7 cellular contexts compared by ENCODE assay signal in genomic region chr21:46286668-46286982, GRCh38. TPM values are rescaled to one million over a fixed set of nuclear protein-coding genes. Genes with fewer than 3 reads are reported as not detected.
DNase-seq lines count a peak whose midpoint lies in the region; ATAC-seq, FAIRE-seq and TF ChIP-seq lines count a peak whose summit lies in the region.

No MANE protein-coding gene starts in this region.

- H3K4me3 ChIP-seq in NT2/D1 (ENCODE audit: insufficient read length, low read depth) (peak overlapping the region; percentile 95), endothelial cell of umbilical vein (replicated peaks in 1 of 3; ENCODE audit: insufficient read depth in 1 of 3, low read depth in 1 of 3, low read length in 3 of 3) (peak overlapping the region; percentile 53 to 90 (median 86)), pancreas (peak overlapping the region; percentile 86 to 97 (median 94))

- WGBS in pancreas, 2 donors: 1% methylated on average over 12 of the region's 12 CpGs

- H3K9me3 ChIP-seq in NT2/D1 (ENCODE audit: insufficient read depth, low read length) (peaks cover 4% of the 10 kb centered on the region; the same call in 1 of the 2 replicates), endothelial cell of umbilical vein (replicated peaks; ENCODE audit: control insufficient read depth, insufficient read depth, low read length) (no peaks in the 10 kb centered on the region), pancreas (no peaks in the 10 kb centered on the region)

- H3K4me2 ChIP-seq in endothelial cell of umbilical vein (ENCODE audit: insufficient read depth, low read length): peak overlapping the region; percentile 100

- dilution Hi-C loops in endothelial cell of umbilical vein (cut with MboI; ENCODE audit: extremely low pct_ligation_motif_present, low sequenced_read_pairs): no loop called here

- peak; percentile 44 for FAIRE-seq in GM19239 (lab: Jason Lieb, UNC)
- no peak for FAIRE-seq in endothelial cell of umbilical vein (lab: Jason Lieb, UNC)
- FAIRE-seq in pancreas (lab: Jason Lieb, UNC): no peak

- H3K27me3 ChIP-seq in NT2/D1 (ENCODE audit: insufficient read depth, insufficient read length) (no peaks in the 10 kb centered on the region), endothelial cell of umbilical vein (ENCODE audit: control insufficient read depth in 2 of 2, insufficient read depth in 2 of 2, low read length in 2 of 2) (no peaks in the 10 kb centered on the region), pancreas (no peaks in the 10 kb centered on the region)

- POLR2A ChIA-PET in endothelial cell of umbilical vein (lab: Charles Lee): no interaction called here

- BruUV-seq in endothelial cell of umbilical vein (replicated peaks; lab: Mats Ljungman, UMichigan): no TSS peak

- H3K9ac ChIP-seq in NT2/D1 (ENCODE audit: insufficient read length, low read depth): peak overlapping the region; percentile 100
- peak overlapping the region; percentile 96 for H3K9ac ChIP-seq in endothelial cell of umbilical vein (replicated peaks; ENCODE audit: extremely low read depth, insufficient read depth, low read length)

- H3K9me1 ChIP-seq in endothelial cell of umbilical vein (replicated peaks; ENCODE audit: control insufficient read depth, extremely low read depth, insufficient read depth, low read length): no peaks in the 10 kb centered on the region

- no peak for DNase-seq in GM19239 (ENCODE audit: insufficient read length, low spot score)
- no peak for DNase-seq in NT2/D1 (ENCODE audit: low read depth, low spot score)
- DNase-seq in endothelial cell of umbilical vein (ENCODE audit: low read depth, low spot score): peak; percentile 73
- no peak for DNase-seq in pancreas

- peaks cover 40% of the 10 kb centered on the region for H3K79me2 ChIP-seq in endothelial cell of umbilical vein (ENCODE audit: control insufficient read depth, insufficient read depth, low read length)

- ATAC-seq in pancreas (peak in 1 of 4 donors; percentile 1), GM18907 (IDR thresholded peaks at IDR 0.05; ENCODE audit: unreplicated experiment) (no peak), GM18502 (IDR thresholded peaks at IDR 0.05; ENCODE audit: poor library complexity, unreplicated experiment) (no peak), HG03521 (IDR thresholded peaks at IDR 0.05; ENCODE audit: unreplicated experiment) (no peak)

- H2AFZ ChIP-seq in endothelial cell of umbilical vein (ENCODE audit: low read depth, low read length): peak overlapping the region; percentile 72

- TF ChIP-seq POLR2A in endothelial cell of umbilical vein (IDR thresholded peaks at IDR 0.05; ENCODE audit: low read depth, low read length): no peak

- intact Hi-C loops in endothelial cell of umbilical vein (cut with micrococcal nuclease) (loop anchor here (1.0 kb wide), 3 partner anchors 11 to 142 kb away; partner anchors contain the start of gene C21orf58), pancreas (cut with DNase I) (no loop called here)

- H3K4me1 ChIP-seq in NT2/D1 (ENCODE audit: insufficient read depth, insufficient read length) (peaks cover 5% of the 10 kb centered on the region), endothelial cell of umbilical vein (ENCODE audit: control insufficient read depth, extremely low read depth, insufficient read depth, low read length) (peaks cover 33% of the 10 kb centered on the region), pancreas (peaks cover 8 to 40% (median 9%) of the 10 kb centered on the region in 3 donors)

- no peaks in the 10 kb centered on the region for H4K20me1 ChIP-seq in endothelial cell of umbilical vein (replicated peaks; ENCODE audit: control insufficient read depth, extremely low read depth, insufficient read depth, low read length)

- H3K36me3 ChIP-seq in NT2/D1 (ENCODE audit: insufficient read depth, insufficient read length, low read length) (peaks cover 55% of the 10 kb centered on the region), endothelial cell of umbilical vein (ENCODE audit: control insufficient read depth in 2 of 2, extremely low read depth in 1 of 2, insufficient read depth in 2 of 2, low read length in 2 of 2) (peaks cover 0 to 3% of the 10 kb centered on the region in 2 experiments), pancreas (peaks cover 0 to 7% (median 0%) of the 10 kb centered on the region in 3 donors)

- no peak for TF ChIP-seq CTCF in endothelial cell of umbilical vein (IDR thresholded peaks at IDR 0.05; ENCODE audit: extremely low read depth in 1 of 2, insufficient read depth in 1 of 2, low read depth in 1 of 2, low read length in 2 of 2)
- TF ChIP-seq CTCF in pancreas (IDR thresholded peaks at IDR 0.05): no peak

- H3K27ac ChIP-seq in endothelial cell of umbilical vein (ENCODE audit: insufficient read depth, low read depth, low read length) (peak overlapping the region; percentile 69), pancreas (peak overlapping the region; percentile 90 to 94 (median 93))

- CTCF ChIA-PET in endothelial cell of umbilical vein (lab: Charles Lee): interaction anchor here (1.1 kb wide), 1 partner anchor 36 kb away, joined by 6 read pairs; the partner anchor contains the start of gene C21orf58

TF ChIP-seq in endothelial cell of umbilical vein, 7 proteins besides CTCF, POLR2A, EP300 and RAD21:
- TF ChIP-seq JUN (IDR thresholded peaks at IDR 0.05; ENCODE audit: borderline replicate concordance, insufficient read depth, insufficient read length, low read depth): no peak

RNA-seq across cellular contexts. Expression of gene YBEY, which starts 0.5 kb away (rescaled TPM):
- total RNA-seq in endothelial cell of umbilical vein: 6.1 and 10.5 TPM in 2 replicates
- polyA plus RNA-seq in endothelial cell of umbilical vein: 12.4 and 15.3 TPM in 2 replicates
- 16.5 and 16.8 TPM in 2 replicates for polyA plus RNA-seq in endothelial cell of umbilical vein (2011; cell fraction: cytosol; rRNA removed)
- 7.9 and 12.4 TPM in 2 replicates for polyA plus RNA-seq in endothelial cell of umbilical vein (2011; cell fraction: nucleus; rRNA removed)
- 14.5 and 15.6 TPM in 2 replicates for polyA plus RNA-seq in endothelial cell of umbilical vein (2012)
- 3.4 and 5.9 TPM in 2 replicates for polyA minus RNA-seq in endothelial cell of umbilical vein
- polyA minus RNA-seq in endothelial cell of umbilical vein (2011; cell fraction: cytosol; rRNA and poly(A)+ RNA removed): 6.9 TPM
- 3.9 and 5.0 TPM in 2 replicates for polyA minus RNA-seq in endothelial cell of umbilical vein (2011; cell fraction: nucleus; rRNA and poly(A)+ RNA removed)
- 10 to 100 TPM in 1 of 6 donors, 1 to 10 TPM in 5; 4.4 to 11.9 (median 6.7) TPM for total RNA-seq in pancreas
- 10 to 100 TPM in 1 of 2 donors, 1 to 10 TPM in 1; 9.8 to 15.3 TPM for polyA plus RNA-seq in pancreas

RNA-seq across cellular contexts. Expression of gene MCM3AP, which starts 1.2 kb away (rescaled TPM):
- total RNA-seq in endothelial cell of umbilical vein: 106 and 115 TPM in 2 replicates
- polyA plus RNA-seq in endothelial cell of umbilical vein: 35.4 and 37.9 TPM in 2 replicates
- 32.3 and 32.9 TPM in 2 replicates for polyA plus RNA-seq in endothelial cell of umbilical vein (2011; cell fraction: cytosol; rRNA removed)
- polyA plus RNA-seq in endothelial cell of umbilical vein (2011; cell fraction: nucleus; rRNA removed): 175 and 178 TPM in 2 replicates
- polyA plus RNA-seq in endothelial cell of umbilical vein (2012): 58.8 and 60.0 TPM in 2 replicates
- polyA minus RNA-seq in endothelial cell of umbilical vein: 64.6 and 78.3 TPM in 2 replicates
- polyA minus RNA-seq in endothelial cell of umbilical vein (2011; cell fraction: cytosol; rRNA and poly(A)+ RNA removed): 54.2 TPM
- polyA minus RNA-seq in endothelial cell of umbilical vein (2011; cell fraction: nucleus; rRNA and poly(A)+ RNA removed): 117 and 125 TPM in 2 replicates
- total RNA-seq in pancreas: 10 to 100 TPM; 30.6 to 58.7 (median 35.9) TPM
- polyA plus RNA-seq in pancreas: 10 to 100 TPM; 47.9 to 59.4 TPM

RNA-seq across cellular contexts. Expression of gene C21orf58, which starts 37.0 kb away (rescaled TPM):
- total RNA-seq in endothelial cell of umbilical vein: 19.3 and 24.3 TPM in 2 replicates
- polyA plus RNA-seq in endothelial cell of umbilical vein: 6.0 and 7.4 TPM in 2 replicates
- 4.5 and 5.7 TPM in 2 replicates for polyA plus RNA-seq in endothelial cell of umbilical vein (2011; cell fraction: cytosol; rRNA removed)
- 33.4 and 39.1 TPM in 2 replicates for polyA plus RNA-seq in endothelial cell of umbilical vein (2011; cell fraction: nucleus; rRNA removed)
- 2.1 and 3.8 TPM in 2 replicates for polyA plus RNA-seq in endothelial cell of umbilical vein (2012)
- polyA minus RNA-seq in endothelial cell of umbilical vein: 7.3 and 8.3 TPM in 2 replicates
- 16.8 TPM for polyA minus RNA-seq in endothelial cell of umbilical vein (2011; cell fraction: cytosol; rRNA and poly(A)+ RNA removed)
- 14.3 and 20.3 TPM in 2 replicates for polyA minus RNA-seq in endothelial cell of umbilical vein (2011; cell fraction: nucleus; rRNA and poly(A)+ RNA removed)
- total RNA-seq in pancreas: 1 to 10 TPM in 4 of 6 donors, under 1 TPM in 2; 0.88 to 2.8 (median 1.9) TPM
- 10 to 100 TPM in 1 of 2 donors, 1 to 10 TPM in 1; 8.8 to 13.1 TPM for polyA plus RNA-seq in pancreas

RNA-seq across cellular contexts. Expression of gene PCNT, which starts 37.3 kb away (rescaled TPM):
- 38.5 and 49.5 TPM in 2 replicates for total RNA-seq in endothelial cell of umbilical vein
- 9.5 and 9.6 TPM in 2 replicates for polyA plus RNA-seq in endothelial cell of umbilical vein
- 11.7 and 13.9 TPM in 2 replicates for polyA plus RNA-seq in endothelial cell of umbilical vein (2011; cell fraction: cytosol; rRNA removed)
- polyA plus RNA-seq in endothelial cell of umbilical vein (2011; cell fraction: nucleus; rRNA removed): 71.0 and 95.6 TPM in 2 replicates
- 13.5 and 18.4 TPM in 2 replicates for polyA plus RNA-seq in endothelial cell of umbilical vein (2012)
- 44.0 and 55.1 TPM in 2 replicates for polyA minus RNA-seq in endothelial cell of umbilical vein
- 16.3 TPM for polyA minus RNA-seq in endothelial cell of umbilical vein (2011; cell fraction: cytosol; rRNA and poly(A)+ RNA removed)
- 33.8 and 34.3 TPM in 2 replicates for polyA minus RNA-seq in endothelial cell of umbilical vein (2011; cell fraction: nucleus; rRNA and poly(A)+ RNA removed)
- 10 to 100 TPM in 3 of 6 donors, 1 to 10 TPM in 3; 8.1 to 13.5 (median 10.0) TPM for total RNA-seq in pancreas
- 10 to 100 TPM; 14.2 to 15.5 TPM for polyA plus RNA-seq in pancreas

RNA-seq across cellular contexts. Expression of gene LSS, which starts 58.1 kb away (rescaled TPM):
- total RNA-seq in endothelial cell of umbilical vein (141 TPM in 2 replicates), pancreas (10 to 100 TPM; 16.1 to 34.1 (median 24.5) TPM)
- polyA plus RNA-seq in endothelial cell of umbilical vein (120 and 132 TPM in 2 replicates), pancreas (10 to 100 TPM; 30.2 to 33.6 TPM)
- polyA plus RNA-seq in endothelial cell of umbilical vein (2011; cell fraction: cytosol; rRNA removed): 61.0 and 68.1 TPM in 2 replicates
- polyA plus RNA-seq in endothelial cell of umbilical vein (2011; cell fraction: nucleus; rRNA removed): 219 and 279 TPM in 2 replicates
- 46.0 and 49.7 TPM in 2 replicates for polyA plus RNA-seq in endothelial cell of umbilical vein (2012)
- polyA minus RNA-seq in endothelial cell of umbilical vein: 126 and 151 TPM in 2 replicates
- 14.0 TPM for polyA minus RNA-seq in endothelial cell of umbilical vein (2011; cell fraction: cytosol; rRNA and poly(A)+ RNA removed)
- polyA minus RNA-seq in endothelial cell of umbilical vein (2011; cell fraction: nucleus; rRNA and poly(A)+ RNA removed): 70.4 and 87.6 TPM in 2 replicates
